In genomic region chr11:31809543-31809856, GRCh38 we compare ENCODE assay signal across 10 cellular contexts. TPM values are rescaled to one million over a fixed set of nuclear protein-coding genes. Genes with fewer than 3 reads are reported as not detected.
DNase-seq lines count a peak whose midpoint lies in the region; ATAC-seq lines count a peak whose summit lies in the region.
"Had no signal": no experiment of that assay in that cellular context is flagged by ENCODE, and none has a peak within 500 bp of the region (broad histone marks: within the 10 kb centered on the region; RNA-seq: fewer than 3 reads in every experiment).

No MANE protein-coding gene starts in this region.

- H3K4me1 ChIP-seq in CD8-positive, alpha-beta memory T cell (ENCODE audit: insufficient read depth, low read length), result peaks cover 42% of the 10 kb centered on the region
- H3K4me1 ChIP-seq in HUES64 (ENCODE audit: insufficient read depth, low read length), result peaks cover 67% of the 10 kb centered on the region

- no peak for DNase-seq in CD8-positive, alpha-beta memory T cell
- DNase-seq in caudate nucleus (lab: John Stamatoyannopoulos, UW) (no peak), ureter (ENCODE audit: low spot score) (no peak)
- DNase-seq in natural killer cell treated with Interleukin-12 subunit alpha and Interleukin-12 subunit beta and Interleukin-15 and Interleukin-18, amount 100 ng/mL, for 72 hours (ENCODE audit: low spot score), result no peak
- no peak for DNase-seq in stimulated activated CD4-positive, alpha-beta T cell treated with anti-CD3 and anti-CD28 coated beads, Interleukin-2, amount 100 ng/mL, for 24 hours
- DNase-seq: occipital lobe had no signal

- H3K9ac ChIP-seq in HUES64 (ENCODE audit: low read depth, low read length), result peak overlapping the region; percentile 20; the same call in 1 of the 2 replicates

- peaks cover 0 to 28% (median 12%) of the 10 kb centered on the region in 5 donors for H3K9me3 Mint-ChIP-seq in CD8-positive, alpha-beta memory T cell
- H3K9me3 Mint-ChIP-seq in natural killer cell treated with Interleukin-12 subunit alpha and Interleukin-12 subunit beta and Interleukin-15 and Interleukin-18, amount 100 ng/mL, for 72 hours, result no peaks in the 10 kb centered on the region

- peaks cover 84% of the 10 kb centered on the region for H3K27me3 ChIP-seq in CD8-positive, alpha-beta memory T cell (ENCODE audit: insufficient read depth, low read length, poor library complexity, severe bottlenecking)
- peaks cover 100% of the 10 kb centered on the region for H3K27me3 ChIP-seq in HUES64 (ENCODE audit: insufficient read depth, low read length)

- no peaks in the 10 kb centered on the region for H3K36me3 Mint-ChIP-seq in CD8-positive, alpha-beta memory T cell
- H3K36me3 Mint-ChIP-seq in natural killer cell treated with Interleukin-12 subunit alpha and Interleukin-12 subunit beta and Interleukin-15 and Interleukin-18, amount 100 ng/mL, for 72 hours, result peaks cover 18% of the 10 kb centered on the region

- peaks cover 71 to 77% of the 10 kb centered on the region in 2 donors for H3K27me3 Mint-ChIP-seq in CD8-positive, alpha-beta memory T cell
- peaks cover 52 to 64% of the 10 kb centered on the region in 2 donors for H3K27me3 Mint-ChIP-seq in natural killer cell treated with Interleukin-12 subunit alpha and Interleukin-12 subunit beta and Interleukin-15 and Interleukin-18, amount 100 ng/mL, for 72 hours

- H3K27ac ChIP-seq in CD8-positive, alpha-beta memory T cell (ENCODE audit: low read depth, low read length), result no peak overlapping the region
- H3K27ac ChIP-seq in HUES64 (ENCODE audit: low read depth, low read length), result no peak overlapping the region
- peak overlapping the region; percentile 27 for H3K27ac ChIP-seq in caudate nucleus (ENCODE audit: low read depth, low read length)

- H3K4me3 ChIP-seq in CD8-positive, alpha-beta memory T cell (ENCODE audit: low read length), result no peak overlapping the region
- peak overlapping the region; percentile 51 for H3K4me3 ChIP-seq in HUES64 (ENCODE audit: low read length)

- H3K4me1 Mint-ChIP-seq in CD8-positive, alpha-beta memory T cell, result peaks cover 44 to 61% (median 48%) of the 10 kb centered on the region in 3 donors
- peaks cover 28 to 36% of the 10 kb centered on the region in 2 donors for H3K4me1 Mint-ChIP-seq in natural killer cell treated with Interleukin-12 subunit alpha and Interleukin-12 subunit beta and Interleukin-15 and Interleukin-18, amount 100 ng/mL, for 72 hours (ENCODE audit: low read depth in 2 of 2)

- POLR2A ChIA-PET in CD8-positive, alpha-beta memory T cell (lab: Charles Lee), result no interaction called here

- CTCF ChIA-PET in CD8-positive, alpha-beta memory T cell (lab: Charles Lee), result no interaction called here

- no peaks in the 10 kb centered on the region for H3K9me3 ChIP-seq in CD8-positive, alpha-beta memory T cell (ENCODE audit: low read length)
- no peaks in the 10 kb centered on the region for H3K9me3 ChIP-seq in HUES64 (ENCODE audit: insufficient read depth, low read depth, low read length)

- H3K27ac Mint-ChIP-seq in CD8-positive, alpha-beta memory T cell, result no peak overlapping the region
- H3K27ac Mint-ChIP-seq in natural killer cell treated with Interleukin-12 subunit alpha and Interleukin-12 subunit beta and Interleukin-15 and Interleukin-18, amount 100 ng/mL, for 72 hours, result no peak overlapping the region

- H3K36me3 ChIP-seq in CD8-positive, alpha-beta memory T cell (ENCODE audit: insufficient read depth, low read length), result no peaks in the 10 kb centered on the region
- no peaks in the 10 kb centered on the region for H3K36me3 ChIP-seq in HUES64 (ENCODE audit: insufficient read depth, low read length)

- ATAC-seq in natural killer cell treated with Interleukin-12 subunit alpha and Interleukin-12 subunit beta and Interleukin-15 and Interleukin-18, amount 100 ng/mL, for 72 hours, result no peak
- ATAC-seq in GM18502 (IDR thresholded peaks at IDR 0.05; ENCODE audit: poor library complexity, unreplicated experiment), result no peak

- peak overlapping the region; percentile 60 to 83 (median 66) for H3K4me3 Mint-ChIP-seq in CD8-positive, alpha-beta memory T cell
- peak overlapping the region; percentile 66 for H3K4me3 Mint-ChIP-seq in natural killer cell treated with Interleukin-12 subunit alpha and Interleukin-12 subunit beta and Interleukin-15 and Interleukin-18, amount 100 ng/mL, for 72 hours

- 4% methylated on average over 6 of the region's 6 CpGs for WGBS in HUES64

RNA-seq across cellular contexts. Expression of gene PAX6, which starts 1.6 kb away (rescaled TPM):
- not detected for total RNA-seq in CD8-positive, alpha-beta memory T cell
- not detected for polyA plus RNA-seq in CD8-positive, alpha-beta memory T cell
- 2.2 TPM for polyA plus RNA-seq in HUES64 (2013, experiment 1 of 2)
- 5.3 TPM for polyA plus RNA-seq in HUES64 (2013, experiment 2 of 2)
- total RNA-seq in natural killer cell treated with Interleukin-12 subunit alpha and Interleukin-12 subunit beta and Interleukin-15 and Interleukin-18, amount 100 ng/mL, for 72 hours, result not detected
- not detected for total RNA-seq in ureter
- total RNA-seq: bronchial epithelial cell, glomerular endothelial cell had no signal
